15 cellular contexts compared by ENCODE assay signal in the genomic region with DNA sequence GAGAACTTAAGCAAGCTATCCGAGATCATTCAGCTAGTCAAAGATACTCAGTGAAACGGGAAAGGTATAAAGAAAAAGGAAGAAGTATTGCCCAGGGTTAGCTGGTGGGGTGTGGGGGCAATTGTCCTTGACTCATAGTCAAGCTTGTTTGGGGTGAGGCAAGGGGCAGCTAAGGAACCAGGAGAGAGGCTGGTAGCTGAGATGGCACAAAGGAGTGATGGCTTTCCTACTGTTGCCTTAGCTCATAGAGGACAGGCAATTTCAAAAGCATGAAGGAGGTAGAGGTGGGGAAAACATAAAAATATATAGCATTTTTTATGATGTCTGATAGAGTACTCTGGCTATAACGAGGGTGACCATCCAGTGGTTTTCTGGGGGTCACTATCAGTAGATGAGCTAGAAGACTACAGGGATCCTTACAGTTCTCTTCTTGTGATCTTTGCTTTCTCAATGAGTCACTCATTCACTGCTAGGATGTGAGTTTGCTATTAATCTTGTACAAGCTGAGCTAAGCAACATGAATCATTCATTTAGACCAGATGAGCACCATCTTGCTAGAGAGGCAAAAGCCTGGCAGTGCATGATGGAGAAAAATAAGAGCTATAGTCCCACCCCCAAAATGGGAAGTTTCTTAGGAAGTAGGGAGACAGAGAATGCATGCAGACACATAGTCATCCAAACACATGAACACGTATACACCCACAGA.
DNase-seq lines count a peak whose midpoint lies in the region; ATAC-seq, FAIRE-seq and TF ChIP-seq lines count a peak whose summit lies in the region.
"Had no signal": no experiment of that assay in that cellular context is flagged by ENCODE, and none has a peak within 500 bp of the region (broad histone marks: within the 10 kb centered on the region; RNA-seq: fewer than 3 reads in every experiment).

No MANE protein-coding gene starts in this region.

- CTCF ChIA-PET in Panc1 (lab: Charles Lee), result no interaction called here

- no peak for TF ChIP-seq CTCF in Panc1 (IDR thresholded peaks at IDR 0.05)

- in situ Hi-C loops in Panc1 (cut with HindIII; ENCODE audit: low pct_unique_long_range_greater_than_20kb, low sequenced_read_pairs), result no loop called here

- no peak overlapping the region for H2BK15ac ChIP-seq in neuronal stem cell (ENCODE audit: low read length)

- DNase-seq in COLO829 (ENCODE audit: low spot score), result peak; percentile 39
- DNase-seq in Panc1 (ENCODE audit: low read depth, low spot score), result no peak
- DNase-seq in epithelial cell of prostate (ENCODE audit: low read depth, low spot score), result peak; percentile 46
- DNase-seq in neuronal stem cell (ENCODE audit: low spot score), result no peak
- DNase-seq in DMS153 treated with DMSO at 0.1 percent for 48 hours (lab: John Stamatoyannopoulos, UW; ENCODE audit: unreplicated experiment), result no peak
- DNase-seq in T-helper 1 cell, result no peak
- DNase-seq in MV-4-11 (lab: John Stamatoyannopoulos, UW), result no peak
- DNase-seq in urothelium cell line (ENCODE audit: low spot score), result no peak
- DNase-seq: activated naive CD4-positive, alpha-beta T cell treated with Interleukin-2 at 50 U/mL for 16 hours; CD8-positive, alpha-beta T cell; right cardiac atrium had no signal

- H4K91ac ChIP-seq in neuronal stem cell (ENCODE audit: low read depth, low read length, poor library complexity), result no peak overlapping the region

- H3K18ac ChIP-seq in neuronal stem cell (ENCODE audit: low read length), result no peak overlapping the region

- H3K9me3 ChIP-seq in Panc1 (ENCODE audit: control insufficient read depth, insufficient read depth, low read depth, low read length) (no peaks in the 10 kb centered on the region), neuronal stem cell (replicated peaks in 1 of 2; ENCODE audit: control insufficient read depth in 2 of 2, insufficient read depth in 1 of 2, low read depth in 1 of 2, low read length in 2 of 2) (no peaks in the 10 kb centered on the region)

- intact Hi-C loops in Panc1 (cut with micrococcal nuclease; ENCODE audit: unreplicated experiment), result no loop called here

- no peak overlapping the region for H3K4me2 ChIP-seq in neuronal stem cell (ENCODE audit: insufficient read depth, low read length, poor library complexity, severe bottlenecking)

- H3K9ac ChIP-seq in neuronal stem cell (ENCODE audit: low read depth, low read length, poor library complexity), result no peak overlapping the region

- BruUV-seq in Panc1 (replicated peaks; lab: Mats Ljungman, UMichigan), result no TSS peak

- WGBS in neuronal stem cell (ENCODE audit: extremely low coverage in 2 of 2, insufficient read length in 2 of 2, insufficient replicate concordance in 1 of 2), 2 donors, result no CpG with 5 or more reads among the region's 4 CpGs

- no peak overlapping the region for H2BK5ac ChIP-seq in neuronal stem cell (ENCODE audit: low read length)

- H2BK120ac ChIP-seq in neuronal stem cell (ENCODE audit: low read depth, low read length), result no peak overlapping the region

- no peak overlapping the region for H3K23ac ChIP-seq in neuronal stem cell (ENCODE audit: low read depth, low read length, poor library complexity)

- no peak overlapping the region for H4K8ac ChIP-seq in neuronal stem cell (ENCODE audit: low read depth, low read length)

- H2AFZ ChIP-seq in neuronal stem cell (ENCODE audit: low read length), result peak overlapping the region; percentile 73

- no peaks in the 10 kb centered on the region for H3K36me3 ChIP-seq in Panc1 (ENCODE audit: control insufficient read depth, insufficient read depth, low read length)
- H3K36me3 ChIP-seq in neuronal stem cell (replicated peaks in 1 of 2; ENCODE audit: control insufficient read depth in 2 of 2, insufficient read depth in 2 of 2, low read length in 2 of 2), result no peaks in the 10 kb centered on the region

- POLR2A ChIA-PET in Panc1 (lab: Charles Lee), result interaction anchor here (0.6 kb wide), 1 partner anchor 1250 kb away, joined by 3 read pairs; no protein-coding TSS in a partner anchor

- H3K27me3 ChIP-seq in Panc1 (ENCODE audit: control insufficient read depth, insufficient read depth, low read length) (no peaks in the 10 kb centered on the region), neuronal stem cell (ENCODE audit: control insufficient read depth in 3 of 3, insufficient read depth in 3 of 3, low read depth in 1 of 3, low read length in 3 of 3) (no peaks in the 10 kb centered on the region)

- FAIRE-seq in urothelium cell line (lab: Jason Lieb, UNC), result no peak
- FAIRE-seq: colon, islet of Langerhans, K562 had no signal

- no peak overlapping the region for H2BK12ac ChIP-seq in neuronal stem cell (ENCODE audit: low read length)

- no peak overlapping the region for H3K4ac ChIP-seq in neuronal stem cell (ENCODE audit: low read length)

- H3K4me3 ChIP-seq in Panc1 (ENCODE audit: low read depth in 2 of 2, low read length in 2 of 2) (no peak overlapping the region), neuronal stem cell (ENCODE audit: low read length in 2 of 2) (no peak overlapping the region)
- H3K4me3 ChIP-seq: K562 had no signal

- H2AK5ac ChIP-seq in neuronal stem cell (ENCODE audit: low read depth, low read length), result no peak overlapping the region

- H3K4me1 ChIP-seq in Panc1 (ENCODE audit: control insufficient read depth, insufficient read depth, low read length) (no peaks in the 10 kb centered on the region), neuronal stem cell (ENCODE audit: control insufficient read depth in 2 of 2, insufficient read depth in 1 of 2, low read depth in 1 of 2, low read length in 2 of 2) (peaks cover 2 to 3% of the 10 kb centered on the region in 2 donors)

- H3K27ac ChIP-seq in Panc1 (ENCODE audit: low read length), result no peak overlapping the region; the same call in 1 of the 2 replicates
- H3K27ac ChIP-seq in epithelial cell of prostate, result no peak overlapping the region
- no peak overlapping the region for H3K27ac ChIP-seq in neuronal stem cell (replicated peaks; ENCODE audit: low read length)

- ATAC-seq in Panc1, result peak; percentile 51; the same call in 1 of the 2 replicates
- ATAC-seq: CD8-positive, alpha-beta T cell; K562; right cardiac atrium; Right ventricle myocardium inferior had no signal

- no peak overlapping the region for H3K14ac ChIP-seq in neuronal stem cell (ENCODE audit: low read length)

- H3K79me1 ChIP-seq in neuronal stem cell (ENCODE audit: low read depth, low read length), result no peaks in the 10 kb centered on the region

Comparison
In these comparisons a context has a peak if more than half of its experiments do, and no peak if none do; other contexts are left out.
1. DNase-seq: peak in COLO829 (single experiment) and epithelial cell of prostate (single experiment); none in Panc1 (single experiment), neuronal stem cell (single experiment), DMS153 treated with DMSO at 0.1 percent for 48 hours (single experiment), T-helper 1 cell (0 of 5), MV-4-11 (single experiment) and urothelium cell line (single experiment).